Comparison of ENCODE assay signal across 10 cellular contexts in genomic region chr5:111755264-111755941, GRCh38. TPM values are rescaled to one million over a fixed set of nuclear protein-coding genes. Genes with fewer than 3 reads are reported as not detected.
DNase-seq lines count a peak whose midpoint lies in the region; ATAC-seq and TF ChIP-seq lines count a peak whose summit lies in the region.
"Had no signal": no experiment of that assay in that cellular context is flagged by ENCODE, and none has a peak within 500 bp of the region (broad histone marks: within the 10 kb centered on the region; RNA-seq: fewer than 3 reads in every experiment).

No MANE protein-coding gene starts in this region.

- peak overlapping the region; percentile 84 for H3K4me3 Mint-ChIP-seq in stimulated activated naive CD8-positive, alpha-beta T cell treated with anti-CD3 and anti-CD28 coated beads, Interleukin-15, Interleukin-2, amounts not matched to agents 100 ng/mL and 50 ng/mL, for 24 hours
- H3K4me3 Mint-ChIP-seq in activated T-cell treated with anti-CD3 and anti-CD28 coated beads, Interleukin-2, amount 50 U/mL, for 72 hours = peak overlapping the region in 1 of 2 donors; percentile 88

- H3K4me1 ChIP-seq in ascending aorta (peaks cover 0 to 14% of the 10 kb centered on the region in 2 donors), right lobe of liver (peaks cover 0 to 15% (median 0%) of the 10 kb centered on the region in 4 donors), aorta (ENCODE audit: control insufficient read depth in 1 of 2, insufficient read depth in 2 of 2, low read length in 2 of 2) (no peaks in the 10 kb centered on the region)

- TF ChIP-seq POLR2A in right lobe of liver (IDR thresholded peaks at IDR 0.05) = no peak

- TF ChIP-seq CTCF in ascending aorta (IDR thresholded peaks at IDR 0.05) (no peak), right lobe of liver (IDR thresholded peaks at IDR 0.05) (no peak)

- no peak overlapping the region for H3K27ac ChIP-seq in ascending aorta
- peak overlapping the region in 1 of 3 donors; percentile 35 for H3K27ac ChIP-seq in right lobe of liver
- H3K27ac ChIP-seq in aorta (ENCODE audit: low read depth in 1 of 2, low read length in 2 of 2) = no peak overlapping the region

- peak overlapping the region; percentile 50 to 72 for H3K4me3 ChIP-seq in ascending aorta
- H3K4me3 ChIP-seq in right lobe of liver = peak overlapping the region in 2 of 3 donors; percentile 69 to 72
- peak overlapping the region; percentile 62 to 82 for H3K4me3 ChIP-seq in aorta (ENCODE audit: low read length in 2 of 2)

- H3K9me3 ChIP-seq in ascending aorta = no peaks in the 10 kb centered on the region
- H3K9me3 ChIP-seq in right lobe of liver = no peaks in the 10 kb centered on the region
- H3K9me3 ChIP-seq in aorta (ENCODE audit: control insufficient read depth, low read length) = no peaks in the 10 kb centered on the region

- 49% methylated on average over 8 of the region's 8 CpGs for WGBS in right lobe of liver (ENCODE audit: insufficient coverage, low coverage, low lambda C conversion rate, missing lambda C conversion rate)
- 31% methylated on average over 8 of the region's 8 CpGs for WGBS in aorta, 2 donors

- intact Hi-C loops in ascending aorta (cut with DNase I) (loop anchor here (2.0 to 5.0 kb wide), 4 partner anchors 17 to 392 kb away; partner anchors contain the start of gene STARD4), right lobe of liver (cut with DNase I) (no loop called here), aorta (cut with DNase I) (loop anchor here in 1 of 2 donors (5.0 to 10.0 kb wide), 5 partner anchors 98 to 949 kb away; no protein-coding TSS in a partner anchor)

- H3K27ac Mint-ChIP-seq in stimulated activated naive CD8-positive, alpha-beta T cell treated with anti-CD3 and anti-CD28 coated beads, Interleukin-15, Interleukin-2, amounts not matched to agents 100 ng/mL and 50 ng/mL, for 24 hours = no peak overlapping the region
- H3K27ac Mint-ChIP-seq in activated T-cell treated with anti-CD3 and anti-CD28 coated beads, Interleukin-2, amount 50 U/mL, for 72 hours = no peak overlapping the region

- H3K36me3 ChIP-seq in ascending aorta (no peaks in the 10 kb centered on the region), right lobe of liver (no peaks in the 10 kb centered on the region), aorta (ENCODE audit: control insufficient read depth in 1 of 2, insufficient read depth in 2 of 2, low read length in 1 of 2) (no peaks in the 10 kb centered on the region)

- H3K4me1 Mint-ChIP-seq in stimulated activated naive CD8-positive, alpha-beta T cell treated with anti-CD3 and anti-CD28 coated beads, Interleukin-15, Interleukin-2, amounts not matched to agents 100 ng/mL and 50 ng/mL, for 24 hours (ENCODE audit: low read depth) = peaks cover 29% of the 10 kb centered on the region
- H3K4me1 Mint-ChIP-seq in activated T-cell treated with anti-CD3 and anti-CD28 coated beads, Interleukin-2, amount 50 U/mL, for 72 hours (ENCODE audit: low read depth) = peaks cover 22% of the 10 kb centered on the region

- no peaks in the 10 kb centered on the region for H3K27me3 Mint-ChIP-seq in stimulated activated naive CD8-positive, alpha-beta T cell treated with anti-CD3 and anti-CD28 coated beads, Interleukin-15, Interleukin-2, amounts not matched to agents 100 ng/mL and 50 ng/mL, for 24 hours
- H3K27me3 Mint-ChIP-seq in activated T-cell treated with anti-CD3 and anti-CD28 coated beads, Interleukin-2, amount 50 U/mL, for 72 hours (ENCODE audit: low read depth) = no peaks in the 10 kb centered on the region

- no peak for DNase-seq in stimulated activated naive CD8-positive, alpha-beta T cell treated with anti-CD3 and anti-CD28 coated beads, Interleukin-15, Interleukin-2, amounts not matched to agents 100 U/mL and 50 U/mL, for 24 hours
- DNase-seq in ascending aorta (ENCODE audit: low spot score in 2 of 2) (no peak), right lobe of liver (no peak), aorta (no peak), KG1 (lab: John Stamatoyannopoulos, UW) (no peak)
- no peak for DNase-seq in activated T-cell treated with anti-CD3 and anti-CD28 coated beads, Interleukin-2, amount 50 U/mL, for 72 hours
- DNase-seq: activated CD8-positive, alpha-beta memory T cell treated with anti-CD3 and anti-CD28 coated beads for 24 hours; EL had no signal

- no peaks in the 10 kb centered on the region for H3K9me3 Mint-ChIP-seq in stimulated activated naive CD8-positive, alpha-beta T cell treated with anti-CD3 and anti-CD28 coated beads, Interleukin-15, Interleukin-2, amounts not matched to agents 100 ng/mL and 50 ng/mL, for 24 hours
- no peaks in the 10 kb centered on the region for H3K9me3 Mint-ChIP-seq in activated T-cell treated with anti-CD3 and anti-CD28 coated beads, Interleukin-2, amount 50 U/mL, for 72 hours

- ATAC-seq in stimulated activated naive CD8-positive, alpha-beta T cell treated with anti-CD3 and anti-CD28 coated beads, Interleukin-15, Interleukin-2, amounts not matched to agents 100 U/mL and 50 U/mL, for 24 hours = no peak
- no peak for ATAC-seq in right lobe of liver
- no peak for ATAC-seq in aorta (ENCODE audit: low FRiP score)
- ATAC-seq in HG02759 (IDR thresholded peaks at IDR 0.05; ENCODE audit: unreplicated experiment) = no peak
- ATAC-seq in activated T-cell treated with anti-CD3 and anti-CD28 coated beads, Interleukin-2, amount 50 U/mL, for 72 hours (replicated peaks in 1 of 2) = no peak

- no peaks in the 10 kb centered on the region for H3K36me3 Mint-ChIP-seq in stimulated activated naive CD8-positive, alpha-beta T cell treated with anti-CD3 and anti-CD28 coated beads, Interleukin-15, Interleukin-2, amounts not matched to agents 100 ng/mL and 50 ng/mL, for 24 hours (ENCODE audit: low read depth)
- no peaks in the 10 kb centered on the region for H3K36me3 Mint-ChIP-seq in activated T-cell treated with anti-CD3 and anti-CD28 coated beads, Interleukin-2, amount 50 U/mL, for 72 hours (ENCODE audit: insufficient read depth in 2 of 2)

- H3K27me3 ChIP-seq in ascending aorta = no peaks in the 10 kb centered on the region
- no peaks in the 10 kb centered on the region for H3K27me3 ChIP-seq in right lobe of liver
- no peaks in the 10 kb centered on the region for H3K27me3 ChIP-seq in aorta (ENCODE audit: control insufficient read depth in 1 of 2, insufficient read depth in 2 of 2, low read length in 1 of 2)

RNA-seq across cellular contexts. Expression of gene NREP, which starts 1.6 kb away (rescaled TPM):
- 15.3 TPM for total RNA-seq in ascending aorta
- 10 to 100 TPM in 1 of 6 experiments, 1 to 10 TPM in 5; 2.2 to 24.6 (median 7.7) TPM for total RNA-seq in right lobe of liver
- 10 to 100 TPM; 26.1 to 33.7 TPM for total RNA-seq in aorta
- polyA plus RNA-seq in aorta = 10 to 100 TPM in 1 of 2 donors, 1 to 10 TPM in 1; 8.3 to 18.3 TPM
- 10 to 100 TPM; 10.1 to 16.8 TPM for total RNA-seq in activated T-cell treated with anti-CD3 and anti-CD28 coated beads, Interleukin-2, amount 50 U/mL, for 72 hours
